Comparison of ENCODE assay signal across 21 cellular contexts in the genomic region with DNA sequence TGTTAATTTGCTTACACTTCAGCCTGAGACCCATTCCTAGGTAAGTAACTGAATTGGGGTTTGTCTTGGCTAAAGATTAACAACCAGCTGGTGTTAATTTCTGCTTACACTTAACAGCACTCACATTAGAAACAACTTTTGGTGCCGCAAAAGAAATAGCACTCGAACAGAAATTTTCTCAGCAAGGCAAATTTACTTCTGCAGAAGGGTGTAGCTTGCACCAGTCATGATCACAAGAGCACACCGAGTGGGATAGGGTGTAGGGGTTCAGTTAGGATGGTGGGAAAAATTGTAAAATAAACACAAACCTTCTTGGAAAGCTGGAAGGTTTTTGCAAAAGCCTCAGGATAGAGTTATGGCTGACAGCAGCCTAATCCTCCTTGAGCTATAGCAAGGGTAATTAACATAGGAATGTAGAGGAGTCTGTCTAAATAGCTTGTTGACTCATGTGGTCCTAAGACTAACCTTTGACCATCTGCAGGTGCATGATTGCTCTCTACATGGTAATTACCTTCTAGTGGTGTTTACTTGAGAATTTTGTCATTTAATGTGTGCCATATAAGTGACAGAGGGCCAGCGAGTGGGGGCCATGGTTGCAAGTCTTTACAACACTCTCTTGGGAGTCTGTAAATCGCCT.
DNase-seq lines count a peak whose midpoint lies in the region; TF ChIP-seq lines count a peak whose summit lies in the region.
"Had no signal": no experiment of that assay in that cellular context is flagged by ENCODE, and none has a peak within 500 bp of the region (broad histone marks: within the 10 kb centered on the region; RNA-seq: fewer than 3 reads in every experiment).

No MANE protein-coding gene starts in this region.

- no peak overlapping the region for H4K8ac ChIP-seq in trophoblast cell (ENCODE audit: low read depth, low read length)

- no peaks in the 10 kb centered on the region for H3K36me3 ChIP-seq in HEK293 (ENCODE audit: control insufficient read depth in 2 of 2, insufficient read depth in 1 of 2, low read length in 2 of 2)
- H3K36me3 ChIP-seq in endodermal cell (ENCODE audit: control insufficient read depth, insufficient read depth, low read length) = no peaks in the 10 kb centered on the region
- H3K36me3 ChIP-seq in trophoblast cell (ENCODE audit: control insufficient read depth in 1 of 2, insufficient read depth in 2 of 2, low read length in 2 of 2) = no peaks in the 10 kb centered on the region
- no peaks in the 10 kb centered on the region for H3K36me3 ChIP-seq in mammary epithelial cell (ENCODE audit: insufficient read depth, low read length)
- no peaks in the 10 kb centered on the region for H3K36me3 ChIP-seq in thyroid gland

- H3K79me1 ChIP-seq in trophoblast cell (ENCODE audit: low read length) = no peaks in the 10 kb centered on the region

- no peaks in the 10 kb centered on the region for H3K27me3 ChIP-seq in endodermal cell (ENCODE audit: control insufficient read depth, insufficient read depth, low read length, poor library complexity, severe bottlenecking)
- H3K27me3 ChIP-seq in trophoblast cell (ENCODE audit: insufficient read depth, low read length) = no peaks in the 10 kb centered on the region
- H3K27me3 ChIP-seq in mammary epithelial cell (ENCODE audit: insufficient read depth, low read length) = no peaks in the 10 kb centered on the region
- H3K27me3 ChIP-seq in thyroid gland = no peaks in the 10 kb centered on the region

- CTCF ChIA-PET in HEK293 (lab: Yijun Ruan, JAX) (interaction anchor here (1.0 to 1.1 kb wide), 2 partner anchors 15 to 17 kb away, joined by 3 to 8 read pairs; no protein-coding TSS in a partner anchor), mammary epithelial cell (lab: Charles Lee; ENCODE audit: low non-redundant PET) (no interaction called here)

- H2BK120ac ChIP-seq in trophoblast cell (ENCODE audit: insufficient read depth, low read length, poor library complexity) = no peak overlapping the region

- H3K14ac ChIP-seq in trophoblast cell (ENCODE audit: low read length) = no peak overlapping the region

- no peaks in the 10 kb centered on the region for H3K9me3 ChIP-seq in HEK293 (ENCODE audit: control insufficient read depth, insufficient read depth, low read depth, low read length)
- H3K9me3 ChIP-seq in endodermal cell (ENCODE audit: control insufficient read depth, low read length) = peaks cover 31% of the 10 kb centered on the region
- peaks cover 4% of the 10 kb centered on the region for H3K9me3 ChIP-seq in trophoblast cell (ENCODE audit: insufficient read depth, low read depth, low read length)
- H3K9me3 ChIP-seq in mammary epithelial cell (replicated peaks; ENCODE audit: insufficient read depth, low read length) = peaks cover 9% of the 10 kb centered on the region
- no peaks in the 10 kb centered on the region for H3K9me3 ChIP-seq in thyroid gland

- no peaks in the 10 kb centered on the region for H3K27me3 Mint-ChIP-seq in endodermal cell (ENCODE audit: insufficient read depth)

- no peak overlapping the region for H4K12ac ChIP-seq in trophoblast cell (ENCODE audit: low read depth, low read length)

- no peak overlapping the region for H4K91ac ChIP-seq in trophoblast cell (ENCODE audit: low read depth, low read length)

- H3K27ac ChIP-seq in HEK293 (ENCODE audit: extremely low read depth, low read depth, low read length) (no peak overlapping the region), endodermal cell (ENCODE audit: low read depth, low read length) (no peak overlapping the region), trophoblast cell (ENCODE audit: low read depth, low read length) (no peak overlapping the region), mammary epithelial cell (ENCODE audit: insufficient read depth, low read depth, low read length) (no peak overlapping the region), thyroid gland (no peak overlapping the region)

- H2BK12ac ChIP-seq in trophoblast cell (ENCODE audit: low read length) = no peak overlapping the region

- H2AK5ac ChIP-seq in trophoblast cell (ENCODE audit: low read length) = no peak overlapping the region

- H2AFZ ChIP-seq in trophoblast cell (ENCODE audit: insufficient read depth, low read length, poor library complexity) (no peak overlapping the region), mammary epithelial cell (ENCODE audit: low read depth, low read length) (no peak overlapping the region)

- in situ Hi-C loops in mammary epithelial cell (cut with MboI; ENCODE audit: low sequenced_read_pairs in 2 of 2) = no loop called here

- H3K4me3 ChIP-seq in HEK293 (ENCODE audit: low read depth, low read length) = no peak overlapping the region
- H3K4me3 ChIP-seq in endodermal cell (ENCODE audit: low read length) = peak overlapping the region; percentile 58
- H3K4me3 ChIP-seq in trophoblast cell (ENCODE audit: low read depth, low read length) = no peak overlapping the region
- H3K4me3 ChIP-seq in mammary epithelial cell (replicated peaks in 1 of 3; ENCODE audit: insufficient read depth in 1 of 3, low read depth in 2 of 3, low read length in 3 of 3) = no peak overlapping the region
- no peak overlapping the region for H3K4me3 ChIP-seq in thyroid gland (replicated peaks in 1 of 3)

- H3K4me1 ChIP-seq in HEK293 (ENCODE audit: control insufficient read depth, insufficient read depth, low read length) = no peaks in the 10 kb centered on the region
- H3K4me1 ChIP-seq in endodermal cell (ENCODE audit: control insufficient read depth, insufficient read depth, low read length) = no peaks in the 10 kb centered on the region
- no peaks in the 10 kb centered on the region for H3K4me1 ChIP-seq in trophoblast cell (ENCODE audit: control insufficient read depth in 1 of 2, insufficient read depth in 2 of 2, low read length in 2 of 2)
- no peaks in the 10 kb centered on the region for H3K4me1 ChIP-seq in mammary epithelial cell (ENCODE audit: insufficient read depth, low read length)
- no peaks in the 10 kb centered on the region for H3K4me1 ChIP-seq in thyroid gland

- peaks cover 4% of the 10 kb centered on the region for H3K4me1 Mint-ChIP-seq in endodermal cell
- H3K4me1 Mint-ChIP-seq: CD4-positive, alpha-beta memory T cell had no signal

- TF ChIP-seq CTCF in HEK293 (tag by site-specific recombination; IDR thresholded peaks at IDR 0.05) = no peak
- no peak for TF ChIP-seq CTCF in endodermal cell (conservative IDR thresholded peaks at IDR 0.05)
- no peak for TF ChIP-seq CTCF in mammary epithelial cell (conservative IDR thresholded peaks at IDR 0.05 in 1 of 2, IDR thresholded peaks at IDR 0.05 in 1 of 2; ENCODE audit: extremely low read depth in 1 of 2, insufficient read depth in 1 of 2, low read depth in 1 of 2, low read length in 2 of 2)
- no peak for TF ChIP-seq CTCF in thyroid gland (IDR thresholded peaks at IDR 0.05)

- H3K27ac Mint-ChIP-seq in endodermal cell = peak overlapping the region; percentile 58
- H3K27ac Mint-ChIP-seq: CD4-positive, alpha-beta memory T cell had no signal

- no peak overlapping the region for H2BK5ac ChIP-seq in trophoblast cell (ENCODE audit: low read depth, low read length, poor library complexity)

- H3K36me3 Mint-ChIP-seq in endodermal cell (ENCODE audit: low read depth) = no peaks in the 10 kb centered on the region
- H3K36me3 Mint-ChIP-seq: CD4-positive, alpha-beta memory T cell had no signal

- 88 to 100% methylated on average over 2 to 5 of the region's 5 CpGs for WGBS in endodermal cell (ENCODE audit: insufficient coverage in 1 of 2, insufficient read length in 1 of 2), 2 experiments
- no CpG with 5 or more reads among the region's 5 CpGs for WGBS in trophoblast cell (ENCODE audit: extremely low coverage, insufficient coverage, insufficient read length)
- WGBS in mammary epithelial cell (ENCODE audit: low coverage, missing lambda C conversion rate) = 68% methylated on average over 4 of the region's 5 CpGs
- 90 to 93% methylated on average over 5 of the region's 5 CpGs for WGBS in thyroid gland, 2 donors

- no peak overlapping the region for H3K23ac ChIP-seq in trophoblast cell (ENCODE audit: low read length)

- DNase-seq in NCI-H82 (lab: John Stamatoyannopoulos, UW) (peak; percentile 79), endodermal cell (no peak), trophoblast cell (peak; percentile 7 to 53), OCI-M1 (lab: John Stamatoyannopoulos, UW) (no peak), mammary epithelial cell (no peak), thyroid gland (no peak)
- DNase-seq: C1 segment of cervical spinal cord; CD4-positive, alpha-beta memory T cell; DMS 273 treated with DMSO at 0.1 percent for 48 hours; DND-41; GOT3; HCEC 1CT; KG1; MM.1S; NCI-H1417; NCI-H1694 treated with DMSO at 0.1 percent for 48 hours; NCI-H2081; NCI-H526; SHP77 treated with DMSO at 0.1 percent for 48 hours; T-helper 1 cell had no signal

- intact Hi-C loops in mammary epithelial cell (cut with micrococcal nuclease) = no loop called here
- intact Hi-C loops in thyroid gland (cut with DNase I) = no loop called here

- dilution Hi-C loops in mammary epithelial cell (cut with HindIII; ENCODE audit: low sequenced_read_pairs) = no loop called here

- no peaks in the 10 kb centered on the region for H3K79me2 ChIP-seq in trophoblast cell (ENCODE audit: control insufficient read depth, insufficient read depth, low read length, poor library complexity)
- H3K79me2 ChIP-seq in mammary epithelial cell (ENCODE audit: insufficient read depth, low read length) = no peaks in the 10 kb centered on the region

- no peak overlapping the region for H3K18ac ChIP-seq in trophoblast cell (ENCODE audit: low read length)

- H3K9me3 Mint-ChIP-seq in endodermal cell = peaks cover 25% of the 10 kb centered on the region

- POLR2A ChIA-PET in HEK293 (lab: Yijun Ruan, JAX) = no interaction called here

- TF ChIP-seq POLR2A in thyroid gland (IDR thresholded peaks at IDR 0.05) = no peak

- H3K4me3 Mint-ChIP-seq in endodermal cell = peak overlapping the region; percentile 27
- H3K4me3 Mint-ChIP-seq: CD4-positive, alpha-beta memory T cell had no signal

- BruUV-seq in mammary epithelial cell (replicated peaks; lab: Mats Ljungman, UMichigan) = no TSS peak

- no peak overlapping the region for H3K4me2 ChIP-seq in trophoblast cell (ENCODE audit: low read length)
- no peak overlapping the region for H3K4me2 ChIP-seq in mammary epithelial cell (ENCODE audit: insufficient read depth, low read depth, low read length)

- no peak overlapping the region for H3K9ac ChIP-seq in endodermal cell (ENCODE audit: extremely low read depth, low read length, poor library complexity, severe bottlenecking)
- no peak overlapping the region for H3K9ac ChIP-seq in trophoblast cell (ENCODE audit: low read length)
- H3K9ac ChIP-seq in mammary epithelial cell (ENCODE audit: insufficient read depth, low read length) = no peak overlapping the region

- H3K4ac ChIP-seq in trophoblast cell (ENCODE audit: low read depth, low read length) = no peak overlapping the region

- H4K20me1 ChIP-seq in mammary epithelial cell (ENCODE audit: insufficient read depth, low read length) = no peaks in the 10 kb centered on the region

TF ChIP-seq in HEK293, 187 proteins besides CTCF, POLR2A, EP300 and RAD21 (continues in another document):
- TF ChIP-seq ZNF544 (tag by site-specific recombination; IDR thresholded peaks at IDR 0.05) (no peak), ZNF214 (tag by site-specific recombination; IDR thresholded peaks at IDR 0.05; ENCODE audit: borderline replicate concordance) (no peak), KLF7 (tag by site-specific recombination; IDR thresholded peaks at IDR 0.05; ENCODE audit: borderline replicate concordance) (no peak), SETDB1 (IDR thresholded peaks at IDR 0.05; ENCODE audit: insufficient read length, low read length) (peak; percentile 94)

Comparison
In these comparisons a context has a peak if more than half of its experiments do, and no peak if none do; other contexts are left out.
1. DNase-seq: peak in NCI-H82 (single experiment) and trophoblast cell (2 of 2); none in endodermal cell (single experiment), OCI-M1 (single experiment), mammary epithelial cell (single experiment) and thyroid gland (0 of 2).